In the genomic region with DNA sequence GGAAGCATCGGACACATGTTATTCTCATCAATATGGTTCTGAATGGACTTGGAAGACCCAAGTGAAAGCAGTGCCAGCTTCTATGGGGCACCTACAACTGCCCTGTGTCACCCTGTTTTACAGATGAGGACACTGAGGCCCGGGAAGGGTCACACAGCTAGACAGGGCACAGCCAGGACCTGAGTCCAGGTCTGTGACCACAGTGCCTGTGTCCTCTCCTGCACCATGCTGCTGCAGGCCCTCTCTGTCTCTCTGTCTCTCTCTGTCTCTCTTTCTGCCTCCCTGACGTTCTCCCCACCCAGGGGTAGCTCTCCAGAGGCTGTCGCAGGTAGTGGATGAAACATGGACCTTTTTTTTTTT, we compare ENCODE assay signal across 23 cellular contexts. TPM values are rescaled to one million over a fixed set of nuclear protein-coding genes. Genes with fewer than 3 reads are reported as not detected.
A peak's percentile ranks its signal among the peaks of the same experiment; 100 is the strongest.
DNase-seq lines count a peak whose midpoint lies in the region; ATAC-seq and TF ChIP-seq lines count a peak whose summit lies in the region.
"Had no signal": no experiment of that assay in that cellular context is flagged by ENCODE, and none has a peak within 500 bp of the region (broad histone marks: within the 10 kb centered on the region; RNA-seq: fewer than 3 reads in every experiment).

No MANE protein-coding gene starts in this region.

- H3K4me3 Mint-ChIP-seq in activated CD4-positive, alpha-beta T cell treated with anti-CD3 and anti-CD28 coated beads, Interleukin-2, amount 10 ng/mL, durations not matched to agents 7 days and 5 days = no peak overlapping the region
- H3K4me3 Mint-ChIP-seq in activated CD4-positive, alpha-beta memory T cell treated with anti-CD3 and anti-CD28 coated beads, Interleukin-2, amount 10 ng/mL, durations not matched to agents 7 days and 5 days = no peak overlapping the region
- H3K4me3 Mint-ChIP-seq in immature natural killer cell = peak overlapping the region; percentile 48 to 84 (median 74)
- no peak overlapping the region for H3K4me3 Mint-ChIP-seq in stimulated activated naive B cell treated with anti-CD40 and anti-IgM and Interleukin-4, amounts not matched to agents 10 μg/mL and 1 μg/mL and 100 μg/mL, for 72 hours
- H3K4me3 Mint-ChIP-seq in WTC11 = no peak overlapping the region
- H3K4me3 Mint-ChIP-seq: activated naive CD4-positive, alpha-beta T cell treated with anti-CD3 and anti-CD28 coated beads, Interleukin-2, amount 50 U/mL, for 24 hours; HFFc6 had no signal

- peaks cover 69% of the 10 kb centered on the region for H3K4me1 Mint-ChIP-seq in activated CD4-positive, alpha-beta T cell treated with anti-CD3 and anti-CD28 coated beads, Interleukin-2, amount 10 ng/mL, durations not matched to agents 7 days and 5 days
- peaks cover 83% of the 10 kb centered on the region for H3K4me1 Mint-ChIP-seq in activated CD4-positive, alpha-beta memory T cell treated with anti-CD3 and anti-CD28 coated beads, Interleukin-2, amount 10 ng/mL, durations not matched to agents 7 days and 5 days
- H3K4me1 Mint-ChIP-seq in immature natural killer cell (peaks cover 77 to 80% of the 10 kb centered on the region in 2 donors), WTC11 (0 out of 2 replicates have a peak, but pooled peaks cover 3% of the 10 kb centered on the region)
- H3K4me1 Mint-ChIP-seq in stimulated activated naive B cell treated with anti-CD40 and anti-IgM and Interleukin-4, amounts not matched to agents 10 μg/mL and 1 μg/mL and 100 μg/mL, for 72 hours = peaks cover 82 to 100% of the 10 kb centered on the region in 2 donors

- CTCF ChIA-PET in activated CD4-positive, alpha-beta T cell treated with anti-CD3 and anti-CD28 coated beads, Interleukin-2, amount 10 ng/mL, durations not matched to agents 7 days and 5 days (lab: Charles Lee) = interaction anchor here (0.5 to 1.3 kb wide), 4 partner anchors 12 to 69 kb away, joined by 3 to 4 read pairs (median 3); no protein-coding TSS in a partner anchor
- CTCF ChIA-PET in activated CD4-positive, alpha-beta memory T cell treated with anti-CD3 and anti-CD28 coated beads, Interleukin-2, amount 10 ng/mL, durations not matched to agents 7 days and 5 days (lab: Charles Lee) = interaction anchor here (0.6 to 2.5 kb wide), 3 partner anchors 13 to 18 kb away, joined by 3 to 13 read pairs (median 3); no protein-coding TSS in a partner anchor
- CTCF ChIA-PET in WTC11 (lab: Charles Lee) = no interaction called here

- no peaks in the 10 kb centered on the region for H3K36me3 Mint-ChIP-seq in activated CD4-positive, alpha-beta T cell treated with anti-CD3 and anti-CD28 coated beads, Interleukin-2, amount 10 ng/mL, durations not matched to agents 7 days and 5 days (ENCODE audit: low read depth)
- no peaks in the 10 kb centered on the region for H3K36me3 Mint-ChIP-seq in activated CD4-positive, alpha-beta memory T cell treated with anti-CD3 and anti-CD28 coated beads, Interleukin-2, amount 10 ng/mL, durations not matched to agents 7 days and 5 days (ENCODE audit: low read depth)
- no peaks in the 10 kb centered on the region for H3K36me3 Mint-ChIP-seq in immature natural killer cell
- peaks cover 0 to 3% of the 10 kb centered on the region in 2 donors for H3K36me3 Mint-ChIP-seq in stimulated activated naive B cell treated with anti-CD40 and anti-IgM and Interleukin-4, amounts not matched to agents 10 μg/mL and 1 μg/mL and 100 μg/mL, for 72 hours
- H3K36me3 Mint-ChIP-seq in WTC11 = no peaks in the 10 kb centered on the region
- H3K36me3 Mint-ChIP-seq: activated naive CD4-positive, alpha-beta T cell treated with anti-CD3 and anti-CD28 coated beads, Interleukin-2, amount 50 U/mL, for 24 hours had no signal

- DNase-seq in activated CD4-positive, alpha-beta T cell treated with anti-CD3 and anti-CD28 coated beads, Interleukin-2, amount 10 ng/mL, durations not matched to agents 7 days and 5 days = no peak
- DNase-seq in activated CD4-positive, alpha-beta T cell treated with anti-CD3 and anti-CD28 coated beads, Interleukin-2, amount 50 U/mL, for 1 hour = no peak
- no peak for DNase-seq in activated CD4-positive, alpha-beta memory T cell treated with anti-CD3 and anti-CD28 coated beads, Interleukin-2, amount 10 ng/mL, durations not matched to agents 7 days and 5 days
- DNase-seq in immature natural killer cell (no peak), WTC11 (ENCODE audit: low spot score) (no peak)
- DNase-seq in stimulated activated naive B cell treated with anti-CD40 and anti-IgM and Interleukin-4, amounts not matched to agents 10 μg/mL and 1 μg/mL and 100 μg/mL, for 72 hours = no peak
- DNase-seq: activated CD4-positive, alpha-beta T cell treated with anti-CD3 and anti-CD28 coated beads for 48 hours; activated T-cell treated with anti-CD3 and anti-CD28 coated beads, Interleukin-2, amount 50 U/mL, for 1 hour; central memory CD4-positive, alpha-beta T cell; COR-L47; DND-41; erythroblast; HFFc6; hypothalamus; NCI-H1092; NCI-H1930; NCI-H226; NCI-H774; Right ventricle myocardium superior; trophoblast cell had no signal

- no peak for ATAC-seq in stimulated activated naive B cell treated with anti-CD40 and anti-IgM and Interleukin-4, amounts not matched to agents 10 μg/mL and 1 μg/mL and 100 μg/mL, for 72 hours (replicated peaks)
- ATAC-seq in GM19395 (IDR thresholded peaks at IDR 0.05; ENCODE audit: unreplicated experiment) (no peak), WTC11 (no peak), GM21786 (IDR thresholded peaks at IDR 0.05; ENCODE audit: unreplicated experiment) (no peak)

- POLR2A ChIA-PET in activated CD4-positive, alpha-beta T cell treated with anti-CD3 and anti-CD28 coated beads, Interleukin-2, amount 10 ng/mL, durations not matched to agents 7 days and 5 days (lab: Charles Lee) = no interaction called here
- POLR2A ChIA-PET in activated CD4-positive, alpha-beta memory T cell treated with anti-CD3 and anti-CD28 coated beads, Interleukin-2, amount 10 ng/mL, durations not matched to agents 7 days and 5 days (lab: Charles Lee) = interaction anchor here (1.4 to 5.8 kb wide), 3 partner anchors 12 to 76 kb away, joined by 4 to 68 read pairs (median 6); no protein-coding TSS in a partner anchor
- POLR2A ChIA-PET in WTC11 (lab: Charles Lee) = no interaction called here

- H3K27ac Mint-ChIP-seq in activated CD4-positive, alpha-beta T cell treated with anti-CD3 and anti-CD28 coated beads, Interleukin-2, amount 10 ng/mL, durations not matched to agents 7 days and 5 days = peak overlapping the region; percentile 83
- H3K27ac Mint-ChIP-seq in activated CD4-positive, alpha-beta memory T cell treated with anti-CD3 and anti-CD28 coated beads, Interleukin-2, amount 10 ng/mL, durations not matched to agents 7 days and 5 days = peak overlapping the region; percentile 94
- H3K27ac Mint-ChIP-seq in immature natural killer cell (peak overlapping the region in 2 of 6 donors; percentile 40 to 91), WTC11 (no peak overlapping the region)
- H3K27ac Mint-ChIP-seq in stimulated activated naive B cell treated with anti-CD40 and anti-IgM and Interleukin-4, amounts not matched to agents 10 μg/mL and 1 μg/mL and 100 μg/mL, for 72 hours = peak overlapping the region; percentile 97
- H3K27ac Mint-ChIP-seq: HFFc6 had no signal

- H3K27me3 Mint-ChIP-seq in activated CD4-positive, alpha-beta T cell treated with anti-CD3 and anti-CD28 coated beads, Interleukin-2, amount 10 ng/mL, durations not matched to agents 7 days and 5 days = no peaks in the 10 kb centered on the region
- H3K27me3 Mint-ChIP-seq in activated CD4-positive, alpha-beta memory T cell treated with anti-CD3 and anti-CD28 coated beads, Interleukin-2, amount 10 ng/mL, durations not matched to agents 7 days and 5 days = no peaks in the 10 kb centered on the region
- peaks cover 5 to 9% (median 6%) of the 10 kb centered on the region in 3 donors for H3K27me3 Mint-ChIP-seq in immature natural killer cell (ENCODE audit: low read depth in 3 of 3)
- no peaks in the 10 kb centered on the region for H3K27me3 Mint-ChIP-seq in stimulated activated naive B cell treated with anti-CD40 and anti-IgM and Interleukin-4, amounts not matched to agents 10 μg/mL and 1 μg/mL and 100 μg/mL, for 72 hours
- no peaks in the 10 kb centered on the region for H3K27me3 Mint-ChIP-seq in WTC11 (ENCODE audit: low read depth)
- H3K27me3 Mint-ChIP-seq: activated naive CD4-positive, alpha-beta T cell treated with anti-CD3 and anti-CD28 coated beads, Interleukin-2, amount 50 U/mL, for 24 hours had no signal

- TF ChIP-seq CTCF in WTC11 (IDR thresholded peaks at IDR 0.05) = no peak

- H3K9me3 Mint-ChIP-seq in activated CD4-positive, alpha-beta T cell treated with anti-CD3 and anti-CD28 coated beads, Interleukin-2, amount 10 ng/mL, durations not matched to agents 7 days and 5 days = no peaks in the 10 kb centered on the region
- H3K9me3 Mint-ChIP-seq in activated CD4-positive, alpha-beta memory T cell treated with anti-CD3 and anti-CD28 coated beads, Interleukin-2, amount 10 ng/mL, durations not matched to agents 7 days and 5 days = no peaks in the 10 kb centered on the region
- H3K9me3 Mint-ChIP-seq in immature natural killer cell (no peaks in the 10 kb centered on the region), WTC11 (no peaks in the 10 kb centered on the region)
- H3K9me3 Mint-ChIP-seq in stimulated activated naive B cell treated with anti-CD40 and anti-IgM and Interleukin-4, amounts not matched to agents 10 μg/mL and 1 μg/mL and 100 μg/mL, for 72 hours = no peaks in the 10 kb centered on the region
- H3K9me3 Mint-ChIP-seq: activated naive CD4-positive, alpha-beta T cell treated with anti-CD3 and anti-CD28 coated beads, Interleukin-2, amount 50 U/mL, for 24 hours; HFFc6 had no signal

RNA-seq across cellular contexts. Expression of gene NEK6, which starts 42.2 kb away (rescaled TPM):
- total RNA-seq in activated CD4-positive, alpha-beta T cell treated with anti-CD3 and anti-CD28 coated beads, Interleukin-2, amount 10 ng/mL, durations not matched to agents 7 days and 5 days = 1 to 10 TPM; 7.0 to 8.0 TPM
- 10 to 100 TPM; 16.9 to 18.9 TPM for total RNA-seq in activated CD4-positive, alpha-beta memory T cell treated with anti-CD3 and anti-CD28 coated beads, Interleukin-2, amount 10 ng/mL, durations not matched to agents 7 days and 5 days
- polyA plus RNA-seq in immature natural killer cell = 10 to 100 TPM in 2 of 3 donors, 1 to 10 TPM in 1; 8.8 to 18.0 (median 13.8) TPM
- 19.2 to 23.0 TPM (median 21.4 TPM) in 3 replicates for total RNA-seq in WTC11 (2021)

Comparison
In these comparisons a context has a peak if more than half of its experiments do, and no peak if none do; other contexts are left out.
1. H3K4me3 Mint-ChIP-seq: peak in immature natural killer cell (5 of 5); none in activated CD4-positive, alpha-beta T cell treated with anti-CD3 and anti-CD28 coated beads, Interleukin-2, amount 10 ng/mL, durations not matched to agents 7 days and 5 days (single experiment), activated CD4-positive, alpha-beta memory T cell treated with anti-CD3 and anti-CD28 coated beads, Interleukin-2, amount 10 ng/mL, durations not matched to agents 7 days and 5 days (single experiment), stimulated activated naive B cell treated with anti-CD40 and anti-IgM and Interleukin-4, amounts not matched to agents 10 μg/mL and 1 μg/mL and 100 μg/mL, for 72 hours (0 of 2) and WTC11 (single experiment).